In the genomic region with DNA sequence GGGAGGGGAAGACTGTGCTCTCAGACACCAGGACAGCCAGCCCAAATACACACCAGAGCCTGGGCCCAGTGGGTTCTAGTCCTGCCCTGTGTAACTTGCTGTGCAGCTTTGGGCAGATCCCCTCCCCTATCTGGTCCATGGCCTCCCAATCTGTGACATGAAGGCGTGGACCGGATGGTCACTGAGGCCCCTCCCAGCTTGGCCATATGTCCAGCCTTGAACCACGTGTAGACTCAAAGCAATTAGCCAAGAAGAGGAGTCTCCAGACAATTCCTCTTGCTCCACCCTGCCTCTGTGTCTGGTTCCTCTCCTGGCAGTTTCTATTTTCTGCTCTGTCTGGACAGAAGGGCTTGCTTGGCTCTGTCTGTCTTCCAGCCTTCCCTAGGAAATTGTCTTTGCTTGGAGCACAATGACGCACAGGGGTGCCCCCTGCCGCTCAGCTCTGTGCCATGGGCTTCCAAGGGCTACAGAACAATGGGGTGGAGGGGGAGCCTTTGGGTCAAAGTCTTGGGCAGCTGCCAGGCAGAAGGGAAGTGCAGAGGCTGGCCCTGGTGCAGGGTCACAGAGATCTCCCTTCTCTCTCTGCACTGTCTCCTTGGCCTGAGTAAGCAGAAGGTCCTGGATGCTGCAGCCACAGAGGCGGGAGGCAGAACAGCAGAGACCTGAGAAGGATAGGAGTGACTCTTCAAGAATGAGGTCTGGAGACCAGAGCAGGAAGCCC, we compare ENCODE assay signal across 1 cellular context.
TF ChIP-seq lines count a peak whose summit lies in the region.

No MANE protein-coding gene starts in this region.

TF ChIP-seq in HepG2, 621 proteins besides CTCF, POLR2A, EP300 and RAD21 (continued from another document):
- TF ChIP-seq, protein P1, sequence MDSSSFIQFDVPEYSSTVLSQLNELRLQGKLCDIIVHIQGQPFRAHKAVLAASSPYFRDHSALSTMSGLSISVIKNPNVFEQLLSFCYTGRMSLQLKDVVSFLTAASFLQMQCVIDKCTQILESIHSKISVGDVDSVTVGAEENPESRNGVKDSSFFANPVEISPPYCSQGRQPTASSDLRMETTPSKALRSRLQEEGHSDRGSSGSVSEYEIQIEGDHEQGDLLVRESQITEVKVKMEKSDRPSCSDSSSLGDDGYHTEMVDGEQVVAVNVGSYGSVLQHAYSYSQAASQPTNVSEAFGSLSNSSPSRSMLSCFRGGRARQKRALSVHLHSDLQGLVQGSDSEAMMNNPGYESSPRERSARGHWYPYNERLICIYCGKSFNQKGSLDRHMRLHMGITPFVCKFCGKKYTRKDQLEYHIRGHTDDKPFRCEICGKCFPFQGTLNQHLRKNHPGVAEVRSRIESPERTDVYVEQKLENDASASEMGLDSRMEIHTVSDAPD (CRISPR knock-in tag; IDR thresholded peaks at IDR 0.05) = no peak
- TF ChIP-seq ZFP90 (CRISPR knock-in tag; IDR thresholded peaks at IDR 0.05; ENCODE audit: borderline replicate concordance) = no peak
- no peak for TF ChIP-seq RFX1 (IDR thresholded peaks at IDR 0.05)
- no peak for TF ChIP-seq CREB1 (IDR thresholded peaks at IDR 0.05)
- no peak for TF ChIP-seq CREB1 (CRISPR knock-in tag; IDR thresholded peaks at IDR 0.05)
- TF ChIP-seq ATF7-NPFF (CRISPR knock-in tag; IDR thresholded peaks at IDR 0.05; ENCODE audit: low read depth) = no peak
- no peak for TF ChIP-seq ZNF282 (IDR thresholded peaks at IDR 0.05; ENCODE audit: partially characterized antibody)
- no peak for TF ChIP-seq SOX13 (IDR thresholded peaks at IDR 0.05)
- peak in 1 of 2 experiments; percentile 47; a peak in 2 of 4 replicates for TF ChIP-seq SOX13 (CRISPR knock-in tag; conservative IDR thresholded peaks at IDR 0.05 in 1 of 2, IDR thresholded peaks at IDR 0.05 in 1 of 2)
- TF ChIP-seq ZNF768 (CRISPR knock-in tag; IDR thresholded peaks at IDR 0.05) = peak; percentile 72
- no peak for TF ChIP-seq NFE2L1 (CRISPR knock-in tag; IDR thresholded peaks at IDR 0.05; ENCODE audit: borderline replicate concordance)
- TF ChIP-seq ZNF749 (CRISPR knock-in tag; IDR thresholded peaks at IDR 0.05; ENCODE audit: borderline replicate concordance) = no peak
- TF ChIP-seq SOX6 (IDR thresholded peaks at IDR 0.05) = no peak
- TF ChIP-seq SOX6 (CRISPR knock-in tag; IDR thresholded peaks at IDR 0.05) = peak; percentile 50; the same call in 1 of the 2 replicates
- TF ChIP-seq STAG1 (CRISPR knock-in tag; IDR thresholded peaks at IDR 0.05) = peak; percentile 61
- TF ChIP-seq GATAD2A (CRISPR knock-in tag; IDR thresholded peaks at IDR 0.05) = no peak
- no peak for TF ChIP-seq NFYB (CRISPR knock-in tag; IDR thresholded peaks at IDR 0.05)
- TF ChIP-seq ZNF569 (CRISPR knock-in tag; IDR thresholded peaks at IDR 0.05; ENCODE audit: borderline replicate concordance) = no peak
- no peak for TF ChIP-seq RNF2 (conservative IDR thresholded peaks at IDR 0.05; ENCODE audit: low read depth)
- no peak for TF ChIP-seq DR1 (CRISPR knock-in tag; IDR thresholded peaks at IDR 0.05)
- TF ChIP-seq, protein P2, sequence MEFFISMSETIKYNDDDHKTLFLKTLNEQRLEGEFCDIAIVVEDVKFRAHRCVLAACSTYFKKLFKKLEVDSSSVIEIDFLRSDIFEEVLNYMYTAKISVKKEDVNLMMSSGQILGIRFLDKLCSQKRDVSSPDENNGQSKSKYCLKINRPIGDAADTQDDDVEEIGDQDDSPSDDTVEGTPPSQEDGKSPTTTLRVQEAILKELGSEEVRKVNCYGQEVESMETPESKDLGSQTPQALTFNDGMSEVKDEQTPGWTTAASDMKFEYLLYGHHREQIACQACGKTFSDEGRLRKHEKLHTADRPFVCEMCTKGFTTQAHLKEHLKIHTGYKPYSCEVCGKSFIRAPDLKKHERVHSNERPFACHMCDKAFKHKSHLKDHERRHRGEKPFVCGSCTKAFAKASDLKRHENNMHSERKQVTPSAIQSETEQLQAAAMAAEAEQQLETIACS (CRISPR knock-in tag; IDR thresholded peaks at IDR 0.05) = no peak
- 0 out of 2 replicates have a peak, but pooled peaks have one; percentile 33 for TF ChIP-seq ZNF839 (CRISPR knock-in tag; IDR thresholded peaks at IDR 0.05; ENCODE audit: borderline replicate concordance)
- TF ChIP-seq, protein P3, sequence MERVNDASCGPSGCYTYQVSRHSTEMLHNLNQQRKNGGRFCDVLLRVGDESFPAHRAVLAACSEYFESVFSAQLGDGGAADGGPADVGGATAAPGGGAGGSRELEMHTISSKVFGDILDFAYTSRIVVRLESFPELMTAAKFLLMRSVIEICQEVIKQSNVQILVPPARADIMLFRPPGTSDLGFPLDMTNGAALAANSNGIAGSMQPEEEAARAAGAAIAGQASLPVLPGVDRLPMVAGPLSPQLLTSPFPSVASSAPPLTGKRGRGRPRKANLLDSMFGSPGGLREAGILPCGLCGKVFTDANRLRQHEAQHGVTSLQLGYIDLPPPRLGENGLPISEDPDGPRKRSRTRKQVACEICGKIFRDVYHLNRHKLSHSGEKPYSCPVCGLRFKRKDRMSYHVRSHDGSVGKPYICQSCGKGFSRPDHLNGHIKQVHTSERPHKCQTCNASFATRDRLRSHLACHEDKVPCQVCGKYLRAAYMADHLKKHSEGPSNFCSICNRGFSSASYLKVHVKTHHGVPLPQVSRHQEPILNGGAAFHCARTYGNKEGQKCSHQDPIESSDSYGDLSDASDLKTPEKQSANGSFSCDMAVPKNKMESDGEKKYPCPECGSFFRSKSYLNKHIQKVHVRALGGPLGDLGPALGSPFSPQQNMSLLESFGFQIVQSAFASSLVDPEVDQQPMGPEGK (CRISPR knock-in tag; IDR thresholded peaks at IDR 0.05) = peak; percentile 15; the same call in 1 of the 2 replicates
- TF ChIP-seq, protein P4, sequence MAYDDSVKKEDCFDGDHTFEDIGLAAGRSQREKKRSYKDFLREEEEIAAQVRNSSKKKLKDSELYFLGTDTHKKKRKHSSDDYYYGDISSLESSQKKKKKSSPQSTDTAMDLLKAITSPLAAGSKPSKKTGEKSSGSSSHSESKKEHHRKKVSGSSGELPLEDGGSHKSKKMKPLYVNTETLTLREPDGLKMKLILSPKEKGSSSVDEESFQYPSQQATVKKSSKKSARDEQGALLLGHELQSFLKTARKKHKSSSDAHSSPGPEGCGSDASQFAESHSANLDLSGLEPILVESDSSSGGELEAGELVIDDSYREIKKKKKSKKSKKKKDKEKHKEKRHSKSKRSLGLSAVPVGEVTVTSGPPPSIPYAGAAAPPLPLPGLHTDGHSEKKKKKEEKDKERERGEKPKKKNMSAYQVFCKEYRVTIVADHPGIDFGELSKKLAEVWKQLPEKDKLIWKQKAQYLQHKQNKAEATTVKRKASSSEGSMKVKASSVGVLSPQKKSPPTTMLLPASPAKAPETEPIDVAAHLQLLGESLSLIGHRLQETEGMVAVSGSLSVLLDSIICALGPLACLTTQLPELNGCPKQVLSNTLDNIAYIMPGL (CRISPR knock-in tag; IDR thresholded peaks at IDR 0.05; ENCODE audit: borderline replicate concordance in 1 of 2, low read depth in 1 of 2) = no peak
- no peak for TF ChIP-seq EZH2 (conservative IDR thresholded peaks at IDR 0.05; ENCODE audit: low read depth, low read length)
- TF ChIP-seq MAFF (IDR thresholded peaks at IDR 0.05; ENCODE audit: low read depth, low read length) = no peak
- TF ChIP-seq, protein P5, sequence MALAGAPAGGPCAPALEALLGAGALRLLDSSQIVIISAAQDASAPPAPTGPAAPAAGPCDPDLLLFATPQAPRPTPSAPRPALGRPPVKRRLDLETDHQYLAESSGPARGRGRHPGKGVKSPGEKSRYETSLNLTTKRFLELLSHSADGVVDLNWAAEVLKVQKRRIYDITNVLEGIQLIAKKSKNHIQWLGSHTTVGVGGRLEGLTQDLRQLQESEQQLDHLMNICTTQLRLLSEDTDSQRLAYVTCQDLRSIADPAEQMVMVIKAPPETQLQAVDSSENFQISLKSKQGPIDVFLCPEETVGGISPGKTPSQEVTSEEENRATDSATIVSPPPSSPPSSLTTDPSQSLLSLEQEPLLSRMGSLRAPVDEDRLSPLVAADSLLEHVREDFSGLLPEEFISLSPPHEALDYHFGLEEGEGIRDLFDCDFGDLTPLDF (CRISPR knock-in tag; IDR thresholded peaks at IDR 0.05) = no peak
- no peak for TF ChIP-seq THAP11 (CRISPR knock-in tag; IDR thresholded peaks at IDR 0.05)
- peak; percentile 72 for TF ChIP-seq ZNF644 (CRISPR knock-in tag; IDR thresholded peaks at IDR 0.05; ENCODE audit: low read depth)
- TF ChIP-seq ZNF264 (CRISPR knock-in tag; IDR thresholded peaks at IDR 0.05) = no peak
- TF ChIP-seq HMG20A (CRISPR knock-in tag; IDR thresholded peaks at IDR 0.05; ENCODE audit: borderline replicate concordance) = no peak
- TF ChIP-seq REPIN1 (CRISPR knock-in tag; IDR thresholded peaks at IDR 0.05; ENCODE audit: borderline replicate concordance, low read depth) = no peak
- no peak for TF ChIP-seq ARID2 (CRISPR knock-in tag; IDR thresholded peaks at IDR 0.05; ENCODE audit: borderline replicate concordance)
- no peak for TF ChIP-seq MXI1 (IDR thresholded peaks at IDR 0.05; ENCODE audit: borderline replicate concordance, low read depth, low read length)
- TF ChIP-seq ZSCAN12 (CRISPR knock-in tag; IDR thresholded peaks at IDR 0.05) = no peak
- TF ChIP-seq RXRA (CRISPR knock-in tag; IDR thresholded peaks at IDR 0.05) = no peak
- TF ChIP-seq XRCC5 (optimal IDR thresholded peaks at IDR 0.05; ENCODE audit: low read length) = peak; percentile 24
- TF ChIP-seq, protein P6, sequence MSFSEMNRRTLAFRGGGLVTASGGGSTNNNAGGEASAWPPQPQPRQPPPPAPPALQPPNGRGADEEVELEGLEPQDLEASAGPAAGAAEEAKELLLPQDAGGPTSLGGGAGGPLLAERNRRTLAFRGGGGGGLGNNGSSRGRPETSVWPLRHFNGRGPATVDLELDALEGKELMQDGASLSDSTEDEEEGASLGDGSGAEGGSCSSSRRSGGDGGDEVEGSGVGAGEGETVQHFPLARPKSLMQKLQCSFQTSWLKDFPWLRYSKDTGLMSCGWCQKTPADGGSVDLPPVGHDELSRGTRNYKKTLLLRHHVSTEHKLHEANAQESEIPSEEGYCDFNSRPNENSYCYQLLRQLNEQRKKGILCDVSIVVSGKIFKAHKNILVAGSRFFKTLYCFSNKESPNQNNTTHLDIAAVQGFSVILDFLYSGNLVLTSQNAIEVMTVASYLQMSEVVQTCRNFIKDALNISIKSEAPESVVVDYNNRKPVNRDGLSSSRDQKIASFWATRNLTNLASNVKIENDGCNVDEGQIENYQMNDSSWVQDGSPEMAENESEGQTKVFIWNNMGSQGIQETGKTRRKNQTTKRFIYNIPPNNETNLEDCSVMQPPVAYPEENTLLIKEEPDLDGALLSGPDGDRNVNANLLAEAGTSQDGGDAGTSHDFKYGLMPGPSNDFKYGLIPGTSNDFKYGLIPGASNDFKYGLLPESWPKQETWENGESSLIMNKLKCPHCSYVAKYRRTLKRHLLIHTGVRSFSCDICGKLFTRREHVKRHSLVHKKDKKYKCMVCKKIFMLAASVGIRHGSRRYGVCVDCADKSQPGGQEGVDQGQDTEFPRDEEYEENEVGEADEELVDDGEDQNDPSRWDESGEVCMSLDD (CRISPR knock-in tag; IDR thresholded peaks at IDR 0.05; ENCODE audit: borderline replicate concordance) = no peak
- TF ChIP-seq ZNF556 (CRISPR knock-in tag; IDR thresholded peaks at IDR 0.05; ENCODE audit: borderline replicate concordance) = no peak
